ENCODE assay signal across 18 cellular contexts in the genomic region with DNA sequence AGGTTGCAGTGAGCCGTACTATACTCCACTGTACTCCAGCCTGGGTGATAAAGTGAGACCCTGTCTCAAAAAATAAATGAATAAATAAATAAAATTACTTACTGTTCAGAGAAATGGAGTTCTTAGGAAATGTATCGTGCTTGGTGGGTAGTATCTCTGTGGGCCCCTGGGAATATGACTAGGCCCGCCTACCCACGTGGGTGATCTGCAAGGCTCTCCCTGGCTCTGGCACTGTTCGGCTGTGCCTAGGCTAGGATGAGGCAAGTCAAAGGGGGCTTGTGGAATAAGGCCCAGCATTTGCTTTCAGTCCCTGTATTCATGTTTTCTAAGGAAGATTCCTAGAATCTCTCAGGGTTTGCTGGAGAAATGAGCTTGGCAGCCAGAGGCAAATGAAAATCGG. TPM values are rescaled to one million over a fixed set of nuclear protein-coding genes. Genes with fewer than 3 reads are reported as not detected.
DNase-seq lines count a peak whose midpoint lies in the region; ATAC-seq, FAIRE-seq and TF ChIP-seq lines count a peak whose summit lies in the region.
"Had no signal": no experiment of that assay in that cellular context is flagged by ENCODE, and none has a peak within 500 bp of the region (broad histone marks: within the 10 kb centered on the region; RNA-seq: fewer than 3 reads in every experiment).

No MANE protein-coding gene starts in this region.

- H3K9me3 ChIP-seq in right atrium auricular region (no peaks in the 10 kb centered on the region), right cardiac atrium (ENCODE audit: control insufficient read depth, low read length) (no peaks in the 10 kb centered on the region), pancreas (no peaks in the 10 kb centered on the region), vagina (no peaks in the 10 kb centered on the region)

- intact Hi-C loops in Right ventricle myocardium superior (cut with DNase I) = loop anchor here (5.0 kb wide), 1 partner anchor 64 kb away; no protein-coding TSS in a partner anchor
- intact Hi-C loops in right cardiac atrium (cut with DNase I) = loop anchor here in 3 of 4 donors (5.0 to 10.0 kb wide), 2 partner anchors 64 to 67 kb away; no protein-coding TSS in a partner anchor
- intact Hi-C loops in pancreas (cut with DNase I) = no loop called here
- intact Hi-C loops in vagina (cut with DNase I) = loop anchor here (5.0 kb wide), 1 partner anchor 74 kb away; no protein-coding TSS in a partner anchor

- no peak overlapping the region for H3K4me3 ChIP-seq in right atrium auricular region
- no peak overlapping the region for H3K4me3 ChIP-seq in right cardiac atrium (ENCODE audit: low read length)
- no peak overlapping the region for H3K4me3 ChIP-seq in pancreas
- no peak overlapping the region for H3K4me3 ChIP-seq in vagina

- peaks cover 0 to 37% of the 10 kb centered on the region in 2 donors for H3K4me1 ChIP-seq in right atrium auricular region
- peaks cover 8% of the 10 kb centered on the region for H3K4me1 ChIP-seq in right cardiac atrium (ENCODE audit: control insufficient read depth, insufficient read depth, low read length)
- peaks cover 12 to 22% (median 16%) of the 10 kb centered on the region in 3 donors for H3K4me1 ChIP-seq in pancreas
- peaks cover 42% of the 10 kb centered on the region for H3K4me1 ChIP-seq in vagina

- FAIRE-seq in pancreas (lab: Jason Lieb, UNC) (no peak), urothelium cell line (lab: Jason Lieb, UNC) (no peak)
- FAIRE-seq: RCC 7860 had no signal

- DNase-seq in right atrium auricular region (ENCODE audit: low spot score) (no peak), Right ventricle myocardium superior (no peak), right cardiac atrium (peak in 2 of 3 donors; percentile 48 to 56), pancreas (no peak), vagina (ENCODE audit: extremely low spot score in 2 of 2) (no peak), pons (ENCODE audit: low spot score) (no peak), urothelium cell line (ENCODE audit: low spot score) (no peak)
- no peak for DNase-seq in activated CD8-positive, alpha-beta memory T cell treated with anti-CD3 and anti-CD28 coated beads, Interleukin-2, amount 50 U/mL, for 48 hours
- DNase-seq: activated CD8-positive, alpha-beta memory T cell treated with anti-CD3 and anti-CD28 coated beads for 24 hours; activated naive CD8-positive, alpha-beta T cell treated with anti-CD3 and anti-CD28 coated beads for 36 hours; effector CD8-positive, alpha-beta T cell; EL; KG1; naive B cell; NCI-H2081 treated with DMSO at 0.1 percent for 48 hours; stimulated activated naive CD4-positive, alpha-beta T cell; T1000 had no signal

- H3K27me3 ChIP-seq in right atrium auricular region (no peaks in the 10 kb centered on the region), right cardiac atrium (ENCODE audit: control insufficient read depth, insufficient read depth) (no peaks in the 10 kb centered on the region), pancreas (no peaks in the 10 kb centered on the region), vagina (no peaks in the 10 kb centered on the region)

- H3K36me3 ChIP-seq in right atrium auricular region (no peaks in the 10 kb centered on the region), pancreas (no peaks in the 10 kb centered on the region), vagina (no peaks in the 10 kb centered on the region)

- ATAC-seq in Right ventricle myocardium superior (ENCODE audit: poor library complexity) (no peak), right cardiac atrium (no peak), pancreas (no peak)

- 55% methylated on average over 6 of the region's 6 CpGs for whole genome bisulfite sequencing in right cardiac atrium
- 76 to 82% methylated on average over 6 of the region's 6 CpGs for WGBS in pancreas, 2 donors

- TF ChIP-seq POLR2A in vagina (IDR thresholded peaks at IDR 0.05) = no peak

- TF ChIP-seq CTCF in right atrium auricular region (IDR thresholded peaks at IDR 0.05) (no peak), pancreas (IDR thresholded peaks at IDR 0.05) (no peak), vagina (IDR thresholded peaks at IDR 0.05) (no peak)

- H3K27ac ChIP-seq in right atrium auricular region (peak overlapping the region; percentile 67 to 82), right cardiac atrium (ENCODE audit: low read length) (peak overlapping the region; percentile 39), pancreas (peak overlapping the region; percentile 13 to 75 (median 42)), vagina (peak overlapping the region; percentile 78)

RNA-seq across cellular contexts. Expression of a gene that starts 4.5 kb away (rescaled TPM):
- total RNA-seq in right atrium auricular region = 100 to 1,000 TPM; 138 to 719 TPM
- 53.1 TPM for total RNA-seq in Right ventricle myocardium superior
- total RNA-seq in right cardiac atrium = 100 to 1,000 TPM in 3 of 4 donors, 10 to 100 TPM in 1; 97.2 to 343 (median 132) TPM
- polyA plus RNA-seq in right cardiac atrium = 121 TPM
- total RNA-seq in pancreas = 10 to 100 TPM; 49.6 to 91.9 (median 54.8) TPM
- polyA plus RNA-seq in pancreas = 100 to 1,000 TPM in 1 of 2 donors, 10 to 100 TPM in 1; 91.9 to 103 TPM
- total RNA-seq in vagina = 729 TPM

RNA-seq across cellular contexts. Expression of a gene that starts 27.5 kb away (rescaled TPM):
- total RNA-seq in right atrium auricular region (10 to 100 TPM; 16.3 to 32.1 TPM), Right ventricle myocardium superior (66.6 TPM), right cardiac atrium (10 to 100 TPM; 13.3 to 29.1 (median 20.6) TPM), pancreas (10 to 100 TPM in 2 of 6 donors, 1 to 10 TPM in 4; 6.0 to 13.6 (median 8.1) TPM), vagina (45.9 TPM)
- polyA plus RNA-seq in right cardiac atrium (8.0 TPM), pancreas (1 to 10 TPM; 5.6 TPM)

RNA-seq across cellular contexts. Expression of a gene that starts 42.4 kb away (rescaled TPM):
- total RNA-seq in right atrium auricular region = 10 to 100 TPM; 29.5 to 31.9 TPM
- total RNA-seq in Right ventricle myocardium superior = 21.5 TPM
- 10 to 100 TPM; 21.8 to 47.4 (median 29.9) TPM for total RNA-seq in right cardiac atrium
- 18.1 TPM for polyA plus RNA-seq in right cardiac atrium
- total RNA-seq in pancreas = 10 to 100 TPM in 4 of 6 donors, 1 to 10 TPM in 2; 8.6 to 24.4 (median 15.7) TPM
- 10 to 100 TPM; 10.8 to 11.9 TPM for polyA plus RNA-seq in pancreas
- 80.5 TPM for total RNA-seq in vagina

Comparison
In these comparisons a context has a peak if more than half of its experiments do, and no peak if none do; other contexts are left out.
1. DNase-seq: peak in right cardiac atrium (2 of 3); none in right atrium auricular region (single experiment), Right ventricle myocardium superior (single experiment), pancreas (0 of 6), vagina (0 of 2), activated CD8-positive, alpha-beta memory T cell treated with anti-CD3 and anti-CD28 coated beads, Interleukin-2, amount 50 U/mL, for 48 hours (single experiment), pons (single experiment) and urothelium cell line (single experiment).
2. intact Hi-C loops: an anchor here in Right ventricle myocardium superior (5.0 kb wide), right cardiac atrium (5.0 to 10.0 kb wide) and vagina (5.0 kb wide); none called in pancreas.
3. Peak in every context shown above with its lines, with median percentiles within 50 percentile points of each other: H3K27ac ChIP-seq.